28 cellular contexts compared by ENCODE assay signal in genomic region chr18:48202899-48203260, GRCh38.
"Had no signal": no experiment of that assay in that cellular context is flagged by ENCODE, and none has a peak within 500 bp of the region (broad histone marks: within the 10 kb centered on the region; RNA-seq: fewer than 3 reads in every experiment).

No MANE protein-coding gene starts in this region.

- H3K27ac Mint-ChIP-seq: activated CD4-positive, alpha-beta T cell treated with anti-CD3 and anti-CD28 coated beads, Interleukin-2, amount 10 ng/mL, durations not matched to agents 7 days and 5 days; activated CD8-positive, alpha-beta T cell treated with anti-CD3 and anti-CD28 coated beads for 36 hours; activated naive CD8-positive, alpha-beta T cell; activated T-helper 17 cell treated with anti-CD3 and anti-CD28 coated beads, Interleukin-2, amount 50 U/mL, for 72 hours; effector memory CD8-positive, alpha-beta T cell; WTC11 had no signal

- H3K4me1 Mint-ChIP-seq: activated CD4-positive, alpha-beta T cell treated with anti-CD3 and anti-CD28 coated beads, Interleukin-2, amount 10 ng/mL, durations not matched to agents 7 days and 5 days; activated T-helper 17 cell treated with anti-CD3 and anti-CD28 coated beads, Interleukin-2, amount 50 U/mL, for 72 hours had no signal

- H3K4me3 Mint-ChIP-seq: activated CD4-positive, alpha-beta T cell treated with anti-CD3 and anti-CD28 coated beads, Interleukin-2, amount 10 ng/mL, durations not matched to agents 7 days and 5 days; activated CD8-positive, alpha-beta T cell treated with anti-CD3 and anti-CD28 coated beads for 36 hours; activated naive CD8-positive, alpha-beta T cell; activated T-cell treated with anti-CD3 and anti-CD28 coated beads, Interleukin-2, amount 50 U/mL, for 4 hours; activated T-helper 17 cell treated with anti-CD3 and anti-CD28 coated beads, Interleukin-2, amount 50 U/mL, for 72 hours; effector memory CD8-positive, alpha-beta T cell; WTC11 had no signal

- H3K27ac ChIP-seq: body of pancreas, esophagus muscularis mucosa, foreskin keratinocyte, gastrocnemius medialis had no signal

- DNase-seq: activated CD4-positive, alpha-beta T cell treated with anti-CD3 and anti-CD28 coated beads for 1 hour; activated CD4-positive, alpha-beta T cell treated with anti-CD3 and anti-CD28 coated beads for 4 hours; activated CD4-positive, alpha-beta T cell treated with anti-CD3 and anti-CD28 coated beads, Interleukin-2, amount 10 ng/mL, durations not matched to agents 7 days and 5 days; activated CD4-positive, alpha-beta T cell treated with anti-CD3 and anti-CD28 coated beads, Interleukin-2, amount 50 U/mL, for 4 hours; activated CD8-positive, alpha-beta memory T cell treated with anti-CD3 and anti-CD28 coated beads for 24 hours; activated CD8-positive, alpha-beta T cell treated with anti-CD3 and anti-CD28 coated beads for 36 hours; activated effector memory CD4-positive, alpha-beta T cell treated with Interleukin-2 at 50 U/mL for 16 hours; activated gamma-delta T cell treated with Interleukin-2 at 50 U/mL for 16 hours; activated naive CD4-positive, alpha-beta T cell treated with anti-CD3 and anti-CD28 coated beads, Interleukin-2, amount 50 U/mL, for 16 hours; activated naive CD4-positive, alpha-beta T cell treated with Interleukin-2 at 50 U/mL for 16 hours; activated T-cell treated with anti-CD3 and anti-CD28 coated beads, Interleukin-2, amount 50 U/mL, for 4 hours; amniotic stem cell; aorta; body of pancreas; caudate nucleus; cortex of kidney; dermis blood vessel endothelial cell; effector CD4-positive, alpha-beta T cell; effector memory CD8-positive, alpha-beta T cell; erythroblast; foreskin keratinocyte; gastrocnemius medialis; glutamatergic neuron; T-helper 2 cell had no signal

- H3K36me3 Mint-ChIP-seq: activated naive CD8-positive, alpha-beta T cell; WTC11 had no signal

- ATAC-seq: activated CD8-positive, alpha-beta T cell treated with anti-CD3 and anti-CD28 coated beads for 36 hours; activated T-cell treated with anti-CD3 and anti-CD28 coated beads, Interleukin-2, amount 50 U/mL, for 4 hours; activated T-helper 17 cell treated with anti-CD3 and anti-CD28 coated beads, Interleukin-2, amount 50 U/mL, for 72 hours; body of pancreas; effector memory CD8-positive, alpha-beta T cell; foreskin keratinocyte; gastrocnemius medialis; WTC11 had no signal

- H3K9me3 Mint-ChIP-seq: activated CD4-positive, alpha-beta T cell treated with anti-CD3 and anti-CD28 coated beads, Interleukin-2, amount 10 ng/mL, durations not matched to agents 7 days and 5 days; activated CD8-positive, alpha-beta T cell treated with anti-CD3 and anti-CD28 coated beads for 36 hours; activated T-cell treated with anti-CD3 and anti-CD28 coated beads, Interleukin-2, amount 50 U/mL, for 4 hours; activated T-helper 17 cell treated with anti-CD3 and anti-CD28 coated beads, Interleukin-2, amount 50 U/mL, for 72 hours; effector memory CD8-positive, alpha-beta T cell; WTC11 had no signal
